In genomic region chr3:43870110-43870509, GRCh38 we compare ENCODE assay signal across 11 cellular contexts.
DNase-seq lines count a peak whose midpoint lies in the region; ATAC-seq and TF ChIP-seq lines count a peak whose summit lies in the region.
"Had no signal": no experiment of that assay in that cellular context is flagged by ENCODE, and none has a peak within 500 bp of the region (broad histone marks: within the 10 kb centered on the region; RNA-seq: fewer than 3 reads in every experiment).

No MANE protein-coding gene starts in this region.

- H3K36me3 Mint-ChIP-seq in activated CD8-positive, alpha-beta T cell treated with anti-CD3 and anti-CD28 coated beads, Interleukin-2, amount 10 ng/mL, durations not matched to agents 7 days and 5 days (ENCODE audit: low read depth), result no peaks in the 10 kb centered on the region
- H3K36me3 Mint-ChIP-seq: stimulated activated effector memory CD8-positive, alpha-beta T cell treated with anti-CD3 and anti-CD28 coated beads, Interleukin-12 subunit alpha, Interleukin-12 subunit beta, amount 100 ng/mL, for 72 hours had no signal

- no peak for TF ChIP-seq RAD21 in SK-N-SH (IDR thresholded peaks at IDR 0.05; ENCODE audit: low read length)

- peaks cover 3% of the 10 kb centered on the region; the same call in 1 of the 2 replicates for H3K79me2 ChIP-seq in SK-N-SH (ENCODE audit: insufficient read depth)

- no peaks in the 10 kb centered on the region for H3K9me2 ChIP-seq in SK-N-SH

- H3K27ac ChIP-seq in SK-N-SH (ENCODE audit: low read depth in 2 of 2, low read length in 1 of 2), result peak overlapping the region; percentile 93 to 99

- H3K36me3 ChIP-seq in SK-N-SH (replicated peaks in 1 of 2; ENCODE audit: control insufficient read depth in 1 of 2, insufficient read depth in 2 of 2, low read length in 1 of 2), result no peaks in the 10 kb centered on the region

- peaks cover 21% of the 10 kb centered on the region for H3K27me3 Mint-ChIP-seq in activated CD8-positive, alpha-beta T cell treated with anti-CD3 and anti-CD28 coated beads, Interleukin-2, amount 10 ng/mL, durations not matched to agents 7 days and 5 days (ENCODE audit: low read depth)

- H2AFZ ChIP-seq in SK-N-SH (ENCODE audit: low read depth), result no peak overlapping the region

- no peaks in the 10 kb centered on the region for H3K9me3 Mint-ChIP-seq in activated CD8-positive, alpha-beta T cell treated with anti-CD3 and anti-CD28 coated beads, Interleukin-2, amount 10 ng/mL, durations not matched to agents 7 days and 5 days (ENCODE audit: insufficient read depth)

- peak; percentile 88 for DNase-seq in ELR (ENCODE audit: low read depth)
- DNase-seq in SK-N-SH, result no peak
- peak; percentile 33 for DNase-seq in fibroblast of gingiva (ENCODE audit: low read depth)
- DNase-seq in pulmonary artery endothelial cell (ENCODE audit: low read depth, low spot score), result peak; percentile 54
- no peak for DNase-seq in activated CD8-positive, alpha-beta T cell treated with anti-CD3 and anti-CD28 coated beads, Interleukin-2, amount 10 ng/mL, durations not matched to agents 7 days and 5 days
- DNase-seq: NCI-H510A had no signal

- H3K4me1 ChIP-seq in SK-N-SH (ENCODE audit: control insufficient read depth in 1 of 2, insufficient read depth in 2 of 2, low read depth in 1 of 2, low read length in 1 of 2), result peaks cover 39 to 63% of the 10 kb centered on the region in 2 experiments

- POLR2A ChIA-PET in SK-N-SH (lab: Yijun Ruan, JAX), result no interaction called here
- POLR2A ChIA-PET in activated CD8-positive, alpha-beta T cell treated with anti-CD3 and anti-CD28 coated beads, Interleukin-2, amount 10 ng/mL, durations not matched to agents 7 days and 5 days (lab: Charles Lee), result no interaction called here

- peak overlapping the region; percentile 62 for H3K4me2 ChIP-seq in SK-N-SH

- no peak for TF ChIP-seq CTCF in SK-N-SH (IDR thresholded peaks at IDR 0.05)

- H3K4me3 ChIP-seq in SK-N-SH (ENCODE audit: low read depth in 2 of 2, low read length in 1 of 2), result 0 out of 4 replicates have a peak overlapping the region, but pooled peaks of 1 of the 2 experiments have one; percentile 28

- peaks cover 55% of the 10 kb centered on the region for H3F3A ChIP-seq in SK-N-SH (replicated peaks; ENCODE audit: insufficient read depth)

- H3K4me1 Mint-ChIP-seq in activated CD8-positive, alpha-beta T cell treated with anti-CD3 and anti-CD28 coated beads, Interleukin-2, amount 10 ng/mL, durations not matched to agents 7 days and 5 days (ENCODE audit: low read depth), result no peaks in the 10 kb centered on the region
- H3K4me1 Mint-ChIP-seq: IgD-negative memory B cell; stimulated activated effector memory CD8-positive, alpha-beta T cell treated with anti-CD3 and anti-CD28 coated beads, Interleukin-12 subunit alpha, Interleukin-12 subunit beta, amount 100 ng/mL, for 72 hours had no signal

- no peaks in the 10 kb centered on the region for H4K20me1 ChIP-seq in SK-N-SH (ENCODE audit: insufficient read depth)

- H3K9me3 ChIP-seq in SK-N-SH, result no peaks in the 10 kb centered on the region

- no peaks in the 10 kb centered on the region for H3K27me3 ChIP-seq in SK-N-SH (ENCODE audit: insufficient read depth)

- no peak overlapping the region for H3K27ac Mint-ChIP-seq in activated CD8-positive, alpha-beta T cell treated with anti-CD3 and anti-CD28 coated beads, Interleukin-2, amount 10 ng/mL, durations not matched to agents 7 days and 5 days
- H3K27ac Mint-ChIP-seq: IgD-negative memory B cell; stimulated activated effector memory CD8-positive, alpha-beta T cell treated with anti-CD3 and anti-CD28 coated beads, Interleukin-12 subunit alpha, Interleukin-12 subunit beta, amount 100 ng/mL, for 72 hours had no signal

- TF ChIP-seq EP300 in SK-N-SH (IDR thresholded peaks at IDR 0.05; ENCODE audit: borderline replicate concordance in 1 of 2, low read depth in 1 of 2, low read length in 1 of 2), result peak in 1 of 2 experiments; percentile 85; a peak in 2 of 4 replicates

- ATAC-seq in activated CD8-positive, alpha-beta T cell treated with anti-CD3 and anti-CD28 coated beads, Interleukin-2, amount 10 ng/mL, durations not matched to agents 7 days and 5 days, result no peak
- ATAC-seq in GM21447 (IDR thresholded peaks at IDR 0.05; ENCODE audit: unreplicated experiment) (no peak), HG02571 (IDR thresholded peaks at IDR 0.05; ENCODE audit: unreplicated experiment) (no peak), HG02623 (IDR thresholded peaks at IDR 0.05; ENCODE audit: unreplicated experiment) (no peak)
- ATAC-seq: stimulated activated effector memory CD8-positive, alpha-beta T cell treated with anti-CD3 and anti-CD28 coated beads, Interleukin-12 subunit alpha, Interleukin-12 subunit beta, amount 100 ng/mL, for 72 hours had no signal

- CTCF ChIA-PET in SK-N-SH (lab: Yijun Ruan, JAX), result interaction anchor here (1.4 to 2.3 kb wide), 2 partner anchors 13 to 15 kb away, joined by 3 to 8 read pairs; no protein-coding TSS in a partner anchor
- CTCF ChIA-PET in activated CD8-positive, alpha-beta T cell treated with anti-CD3 and anti-CD28 coated beads, Interleukin-2, amount 10 ng/mL, durations not matched to agents 7 days and 5 days (lab: Charles Lee), result interaction anchor here (3.3 kb wide), 1 partner anchor 15 kb away, joined by 13 read pairs; no protein-coding TSS in a partner anchor

- no peak overlapping the region for H3K4me3 Mint-ChIP-seq in activated CD8-positive, alpha-beta T cell treated with anti-CD3 and anti-CD28 coated beads, Interleukin-2, amount 10 ng/mL, durations not matched to agents 7 days and 5 days
- H3K4me3 Mint-ChIP-seq: IgD-negative memory B cell; stimulated activated effector memory CD8-positive, alpha-beta T cell treated with anti-CD3 and anti-CD28 coated beads, Interleukin-12 subunit alpha, Interleukin-12 subunit beta, amount 100 ng/mL, for 72 hours had no signal

- peak overlapping the region; percentile 70 for H3K9ac ChIP-seq in SK-N-SH

- WGBS in SK-N-SH (ENCODE audit: low lambda C conversion rate), result 7% methylated on average over 2 of the region's 2 CpGs

TF ChIP-seq in SK-N-SH, 30 proteins besides CTCF, POLR2A, EP300 and RAD21 (continues in another document):
- TF ChIP-seq CHD2 (IDR thresholded peaks at IDR 0.05; ENCODE audit: low read length, partially characterized antibody) (no peak), NRF1 (IDR thresholded peaks at IDR 0.05; ENCODE audit: low read depth, low read length) (no peak), TEAD4 (IDR thresholded peaks at IDR 0.05; ENCODE audit: borderline replicate concordance, insufficient read depth) (peak; percentile 87), USF2 (IDR thresholded peaks at IDR 0.05; ENCODE audit: borderline replicate concordance, low read depth, low read length) (no peak), TAF1 (IDR thresholded peaks at IDR 0.05; ENCODE audit: borderline replicate concordance, low read depth, low read length) (no peak), FOXM1 (IDR thresholded peaks at IDR 0.05; ENCODE audit: low read depth) (no peak), MXI1 (IDR thresholded peaks at IDR 0.05; ENCODE audit: low read depth, low read length) (no peak), SMC3 (IDR thresholded peaks at IDR 0.05; ENCODE audit: low read depth, low read length) (no peak), FOXJ3 (CRISPR knock-in tag; IDR thresholded peaks at IDR 0.05) (no peak), GABPA (IDR thresholded peaks at IDR 0.05; ENCODE audit: low read depth) (no peak), NFIC (IDR thresholded peaks at IDR 0.05; ENCODE audit: borderline replicate concordance) (peak; percentile 71; the same call in 1 of the 2 replicates), MEF2A (IDR thresholded peaks at IDR 0.05; ENCODE audit: borderline replicate concordance, low read depth) (no peak), RCOR1 (IDR thresholded peaks at IDR 0.05; ENCODE audit: low read length) (no peak), SIN3A (IDR thresholded peaks at IDR 0.05; ENCODE audit: borderline replicate concordance, low read depth, low read length) (peak; percentile 49; the same call in 1 of the 2 replicates), YY1 (IDR thresholded peaks at IDR 0.05; ENCODE audit: low read depth) (0 out of 2 replicates have a peak, but pooled peaks have one; percentile 16)
- TF ChIP-seq, protein P1, sequence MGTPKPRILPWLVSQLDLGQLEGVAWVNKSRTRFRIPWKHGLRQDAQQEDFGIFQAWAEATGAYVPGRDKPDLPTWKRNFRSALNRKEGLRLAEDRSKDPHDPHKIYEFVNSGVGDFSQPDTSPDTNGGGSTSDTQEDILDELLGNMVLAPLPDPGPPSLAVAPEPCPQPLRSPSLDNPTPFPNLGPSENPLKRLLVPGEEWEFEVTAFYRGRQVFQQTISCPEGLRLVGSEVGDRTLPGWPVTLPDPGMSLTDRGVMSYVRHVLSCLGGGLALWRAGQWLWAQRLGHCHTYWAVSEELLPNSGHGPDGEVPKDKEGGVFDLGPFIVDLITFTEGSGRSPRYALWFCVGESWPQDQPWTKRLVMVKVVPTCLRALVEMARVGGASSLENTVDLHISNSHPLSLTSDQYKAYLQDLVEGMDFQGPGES (IDR thresholded peaks at IDR 0.05; ENCODE audit: low read depth, low read length), result no peak
- TF ChIP-seq, protein P2, sequence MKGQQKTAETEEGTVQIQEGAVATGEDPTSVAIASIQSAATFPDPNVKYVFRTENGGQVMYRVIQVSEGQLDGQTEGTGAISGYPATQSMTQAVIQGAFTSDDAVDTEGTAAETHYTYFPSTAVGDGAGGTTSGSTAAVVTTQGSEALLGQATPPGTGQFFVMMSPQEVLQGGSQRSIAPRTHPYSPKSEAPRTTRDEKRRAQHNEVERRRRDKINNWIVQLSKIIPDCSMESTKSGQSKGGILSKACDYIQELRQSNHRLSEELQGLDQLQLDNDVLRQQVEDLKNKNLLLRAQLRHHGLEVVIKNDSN (IDR thresholded peaks at IDR 0.05; ENCODE audit: borderline replicate concordance, low read depth), result no peak

Comparison
In these comparisons a context has a peak if more than half of its experiments do, and no peak if none do; other contexts are left out.
1. DNase-seq: peak in ELR (single experiment), fibroblast of gingiva (single experiment) and pulmonary artery endothelial cell (single experiment); none in SK-N-SH (single experiment) and activated CD8-positive, alpha-beta T cell treated with anti-CD3 and anti-CD28 coated beads, Interleukin-2, amount 10 ng/mL, durations not matched to agents 7 days and 5 days (single experiment).